Comparison of ENCODE assay signal across 23 cellular contexts in genomic region chr5:66826263-66826662, GRCh38.
DNase-seq lines count a peak whose midpoint lies in the region; ATAC-seq and TF ChIP-seq lines count a peak whose summit lies in the region.
"Had no signal": no experiment of that assay in that cellular context is flagged by ENCODE, and none has a peak within 500 bp of the region (broad histone marks: within the 10 kb centered on the region; RNA-seq: fewer than 3 reads in every experiment).

No MANE protein-coding gene starts in this region.

- H3K36me3 Mint-ChIP-seq in T-helper 1 cell treated with Interleukin-12 subunit alpha and Interleukin-12 subunit beta and Interleukin-4 antibody, amounts not matched to agents 30 μg/mL and 1 μg/mL, for 36 hours (ENCODE audit: low read depth), result peaks cover 21% of the 10 kb centered on the region
- no peaks in the 10 kb centered on the region for H3K36me3 Mint-ChIP-seq in GM23338 (ENCODE audit: low read depth)
- no peaks in the 10 kb centered on the region for H3K36me3 Mint-ChIP-seq in neural progenitor cell
- no peaks in the 10 kb centered on the region for H3K36me3 Mint-ChIP-seq in natural killer cell
- peaks cover 4% of the 10 kb centered on the region for H3K36me3 Mint-ChIP-seq in Calu3 (ENCODE audit: insufficient read depth, unreplicated experiment)
- H3K36me3 Mint-ChIP-seq: CD14-positive monocyte; CD8-positive, alpha-beta memory T cell had no signal

- 0 out of 2 replicates have a peak, but pooled peaks cover 9% of the 10 kb centered on the region for H3K9me2 ChIP-seq in GM23338 (ENCODE audit: insufficient read depth)

- no peaks in the 10 kb centered on the region for H3K9me3 ChIP-seq in left ventricle myocardium inferior (replicated peaks)
- H3K9me3 ChIP-seq in neural progenitor cell (ENCODE audit: low read depth), result no peaks in the 10 kb centered on the region
- H3K9me3 ChIP-seq: BE2C had no signal

- ATAC-seq in GM23338 (no peak), natural killer cell (no peak)

- intact Hi-C loops in left ventricle myocardium inferior (cut with micrococcal nuclease), result no loop called here
- intact Hi-C loops in natural killer cell (cut with micrococcal nuclease), result no loop called here
- intact Hi-C loops in Calu3 (cut with micrococcal nuclease; ENCODE audit: unreplicated experiment), result no loop called here

- no peaks in the 10 kb centered on the region for H3K27me3 ChIP-seq in GM23338 (ENCODE audit: insufficient read depth)
- H3K27me3 ChIP-seq in left ventricle myocardium inferior (ENCODE audit: low read depth), result no peaks in the 10 kb centered on the region
- no peaks in the 10 kb centered on the region for H3K27me3 ChIP-seq in neural progenitor cell
- H3K27me3 ChIP-seq: BE2C had no signal

- H4K20me1 ChIP-seq in GM23338 (replicated peaks; ENCODE audit: insufficient read depth), result no peaks in the 10 kb centered on the region
- no peaks in the 10 kb centered on the region for H4K20me1 ChIP-seq in neural progenitor cell (ENCODE audit: low read depth)

- DNase-seq in T-helper 1 cell (no peak), GM23338 (ENCODE audit: low spot score) (no peak), left ventricle myocardium inferior (no peak), neural progenitor cell (ENCODE audit: low spot score) (no peak), natural killer cell (no peak), Calu3 (no peak), OCI-M1 (lab: John Stamatoyannopoulos, UW) (no peak)
- DNase-seq: BE2C; CD8-positive, alpha-beta memory T cell; DND-41; Karpas-422; NCI-H1092; NCI-H1417 treated with DMSO at 0.1 percent for 48 hours; NCI-H1694 treated with DMSO at 0.1 percent for 48 hours; NCI-H2081; NCI-H2227 treated with DMSO at 0.1 percent for 48 hours; NCI-H526 treated with DMSO at 0.1 percent for 48 hours; SIG-M5 had no signal

- H3K36me3 ChIP-seq in GM23338 (ENCODE audit: insufficient read depth), result no peaks in the 10 kb centered on the region
- H3K36me3 ChIP-seq in left ventricle myocardium inferior, result no peaks in the 10 kb centered on the region
- no peaks in the 10 kb centered on the region for H3K36me3 ChIP-seq in neural progenitor cell
- H3K36me3 ChIP-seq: BE2C had no signal

- H3F3A ChIP-seq in GM23338 (replicated peaks; ENCODE audit: low read depth), result no peaks in the 10 kb centered on the region
- H3F3A ChIP-seq in neural progenitor cell (ENCODE audit: low read depth), result peaks cover 41% of the 10 kb centered on the region

- H3K4me1 Mint-ChIP-seq in T-helper 1 cell treated with Interleukin-12 subunit alpha and Interleukin-12 subunit beta and Interleukin-4 antibody, amounts not matched to agents 30 μg/mL and 1 μg/mL, for 36 hours (ENCODE audit: low read depth), result peaks cover 66% of the 10 kb centered on the region
- H3K4me1 Mint-ChIP-seq in GM23338 (peaks cover 43% of the 10 kb centered on the region), neural progenitor cell (peaks cover 31% of the 10 kb centered on the region), natural killer cell (peaks cover 15 to 21% of the 10 kb centered on the region in 2 donors), Calu3 (ENCODE audit: low read depth, unreplicated experiment) (peaks cover 28% of the 10 kb centered on the region)

- no peak overlapping the region for H3K4me3 Mint-ChIP-seq in T-helper 1 cell treated with Interleukin-12 subunit alpha and Interleukin-12 subunit beta and Interleukin-4 antibody, amounts not matched to agents 30 μg/mL and 1 μg/mL, for 36 hours
- no peak overlapping the region for H3K4me3 Mint-ChIP-seq in GM23338
- no peak overlapping the region for H3K4me3 Mint-ChIP-seq in neural progenitor cell
- no peak overlapping the region for H3K4me3 Mint-ChIP-seq in natural killer cell
- H3K4me3 Mint-ChIP-seq in Calu3 (ENCODE audit: low read depth, unreplicated experiment), result no peak overlapping the region
- H3K4me3 Mint-ChIP-seq: CD14-positive monocyte; CD8-positive, alpha-beta memory T cell had no signal

- CTCF ChIA-PET in Calu3 (lab: Charles Lee), result no interaction called here

- TF ChIP-seq CTCF in GM23338 (conservative IDR thresholded peaks at IDR 0.05; ENCODE audit: low read depth in 2 of 2), result no peak
- TF ChIP-seq CTCF in left ventricle myocardium inferior (IDR thresholded peaks at IDR 0.05; ENCODE audit: borderline replicate concordance), result no peak
- no peak for TF ChIP-seq CTCF in neural progenitor cell (IDR thresholded peaks at IDR 0.05)
- TF ChIP-seq CTCF in natural killer cell (IDR thresholded peaks at IDR 0.05), result no peak
- TF ChIP-seq CTCF in Calu3 (IDR thresholded peaks at IDR 0.05; ENCODE audit: unreplicated experiment), result no peak

- H3K9ac ChIP-seq in neural progenitor cell, result no peak overlapping the region

- BruUV-seq in Calu3 (replicated peaks; lab: Mats Ljungman, UMichigan), result no TSS peak

- H2AFZ ChIP-seq in GM23338, result no peak overlapping the region
- H2AFZ ChIP-seq in neural progenitor cell (replicated peaks), result no peak overlapping the region

- H3K4me1 ChIP-seq in GM23338 (ENCODE audit: insufficient read depth) (peaks cover 46% of the 10 kb centered on the region), left ventricle myocardium inferior (peaks cover 43% of the 10 kb centered on the region), neural progenitor cell (peaks cover 39% of the 10 kb centered on the region)

- H3K4me2 ChIP-seq in GM23338 (0 out of 2 replicates have a peak overlapping the region, but pooled peaks have one; percentile 28), neural progenitor cell (peak overlapping the region; percentile 76)

- peak overlapping the region; percentile 17 for H3K27ac Mint-ChIP-seq in T-helper 1 cell treated with Interleukin-12 subunit alpha and Interleukin-12 subunit beta and Interleukin-4 antibody, amounts not matched to agents 30 μg/mL and 1 μg/mL, for 36 hours
- peak overlapping the region; percentile 46; the same call in 1 of the 2 replicates for H3K27ac Mint-ChIP-seq in GM23338
- H3K27ac Mint-ChIP-seq in neural progenitor cell, result no peak overlapping the region
- H3K27ac Mint-ChIP-seq in natural killer cell, result no peak overlapping the region
- H3K27ac Mint-ChIP-seq in Calu3 (ENCODE audit: unreplicated experiment), result no peak overlapping the region
- H3K27ac Mint-ChIP-seq: CD14-positive monocyte; CD8-positive, alpha-beta memory T cell had no signal

- H3K4me3 ChIP-seq in GM23338, result no peak overlapping the region
- peak overlapping the region; percentile 69 for H3K4me3 ChIP-seq in left ventricle myocardium inferior
- H3K4me3 ChIP-seq in neural progenitor cell, result no peak overlapping the region

- H3K27ac ChIP-seq in GM23338 (ENCODE audit: low read depth) (no peak overlapping the region), left ventricle myocardium inferior (replicated peaks) (peak overlapping the region; percentile 73), neural progenitor cell (no peak overlapping the region)
- H3K27ac ChIP-seq: 22Rv1, HL-60, RWPE1 had no signal

- no peaks in the 10 kb centered on the region for H3K9me3 Mint-ChIP-seq in T-helper 1 cell treated with Interleukin-12 subunit alpha and Interleukin-12 subunit beta and Interleukin-4 antibody, amounts not matched to agents 30 μg/mL and 1 μg/mL, for 36 hours
- H3K9me3 Mint-ChIP-seq in GM23338 (no peaks in the 10 kb centered on the region), neural progenitor cell (no peaks in the 10 kb centered on the region), natural killer cell (no peaks in the 10 kb centered on the region), Calu3 (ENCODE audit: low read depth, unreplicated experiment) (no peaks in the 10 kb centered on the region)
- H3K9me3 Mint-ChIP-seq: CD14-positive monocyte had no signal

- no peaks in the 10 kb centered on the region for H3K27me3 Mint-ChIP-seq in T-helper 1 cell treated with Interleukin-12 subunit alpha and Interleukin-12 subunit beta and Interleukin-4 antibody, amounts not matched to agents 30 μg/mL and 1 μg/mL, for 36 hours (ENCODE audit: low read depth)
- H3K27me3 Mint-ChIP-seq in GM23338 (ENCODE audit: insufficient read depth, low read depth, poor library complexity) (peaks cover 4% of the 10 kb centered on the region), neural progenitor cell (ENCODE audit: insufficient read depth, low read depth) (peaks cover 9% of the 10 kb centered on the region), natural killer cell (ENCODE audit: low read depth in 2 of 2) (peaks cover 25 to 39% of the 10 kb centered on the region in 2 donors), Calu3 (ENCODE audit: unreplicated experiment) (no peaks in the 10 kb centered on the region)

- H3K79me2 ChIP-seq in GM23338 (replicated peaks; ENCODE audit: insufficient read depth) (no peaks in the 10 kb centered on the region), neural progenitor cell (ENCODE audit: low read depth) (no peaks in the 10 kb centered on the region)

TF ChIP-seq in GM23338, 12 proteins besides CTCF, POLR2A, EP300 and RAD21:
- no peak for TF ChIP-seq ZNF331 (CRISPR knock-in tag; IDR thresholded peaks at IDR 0.05; ENCODE audit: low read depth)
- no peak for TF ChIP-seq POLR2AphosphoS5 (IDR thresholded peaks at IDR 0.05; ENCODE audit: low read depth)

Comparison
In these comparisons a context has a peak if more than half of its experiments do, and no peak if none do; other contexts are left out.
1. H3K27ac Mint-ChIP-seq: peak in T-helper 1 cell treated with Interleukin-12 subunit alpha and Interleukin-12 subunit beta and Interleukin-4 antibody, amounts not matched to agents 30 μg/mL and 1 μg/mL, for 36 hours (single experiment) and GM23338 (single experiment); none in neural progenitor cell (single experiment), natural killer cell (0 of 2) and Calu3 (single experiment).